Comparison of ENCODE assay signal across 8 cellular contexts in the genomic region with DNA sequence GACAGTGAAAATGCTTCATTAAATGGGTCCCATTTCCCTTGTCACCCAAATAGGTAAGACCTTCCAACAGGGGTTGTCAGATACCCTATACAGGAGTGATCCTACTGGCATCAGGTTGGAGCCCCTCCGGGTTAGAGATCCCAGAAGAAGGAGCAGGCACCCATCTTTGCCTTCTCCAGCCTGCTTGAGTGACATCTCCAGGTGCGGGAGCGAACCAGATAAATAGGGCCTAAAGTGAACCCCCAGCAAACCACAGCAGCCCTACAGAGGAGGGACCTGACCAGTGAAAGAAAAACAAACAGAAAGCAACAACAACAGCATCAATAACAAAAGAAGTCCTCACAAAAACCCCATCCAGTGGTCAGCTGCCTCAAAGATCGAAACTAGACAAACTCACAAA.
"Had no signal": no experiment of that assay in that cellular context is flagged by ENCODE, and none has a peak within 500 bp of the region (broad histone marks: within the 10 kb centered on the region; RNA-seq: fewer than 3 reads in every experiment).

No MANE protein-coding gene starts in this region.

- DNase-seq: GDM1, GF-D8 had no signal

- ATAC-seq: GM12878 had no signal

- FAIRE-seq: G401.6, GM12878, GM12891, GM12892, GM18507, GM19239 had no signal

- H3K4me3 ChIP-seq: GM12878 had no signal
